8 cellular contexts compared by ENCODE assay signal in the genomic region with DNA sequence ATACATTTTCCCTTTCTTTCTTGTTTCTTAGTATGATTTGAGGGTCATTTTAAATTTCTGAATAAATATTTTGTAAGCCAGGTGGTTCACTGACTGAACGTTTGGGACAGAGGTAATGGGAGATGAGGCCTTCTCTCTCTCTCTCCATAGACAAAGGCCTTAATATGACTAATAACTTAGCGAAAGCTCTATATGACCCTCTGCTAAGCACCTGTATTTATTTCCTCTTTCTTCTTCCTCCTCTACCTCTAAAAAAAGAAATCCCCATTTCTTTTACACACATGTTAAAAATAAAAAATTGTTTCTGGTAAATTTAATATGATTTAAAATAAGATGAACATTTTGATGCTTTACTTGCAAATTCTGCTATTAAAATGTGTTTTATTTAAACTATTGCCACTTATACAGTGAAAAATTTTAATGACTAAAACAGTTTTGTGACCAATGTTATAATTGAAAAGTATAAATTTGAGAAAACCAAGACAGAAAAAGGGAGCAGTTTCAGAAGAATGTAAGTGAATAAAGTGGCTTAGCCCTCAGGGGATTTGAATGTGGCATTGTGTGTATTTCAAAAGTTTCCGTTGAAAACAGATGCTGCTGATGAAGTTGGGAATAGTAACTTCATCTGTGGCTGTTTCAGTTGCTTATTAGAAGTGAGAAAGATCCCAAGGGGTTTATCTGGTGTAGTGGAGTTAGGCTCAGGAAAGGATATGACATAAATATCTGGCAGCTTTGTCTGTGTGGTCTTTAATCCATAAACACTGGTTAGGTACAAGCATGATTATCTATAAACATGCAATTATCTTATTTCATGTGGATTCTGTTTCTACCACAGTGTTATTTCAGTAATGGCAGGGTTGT.
DNase-seq lines count a peak whose midpoint lies in the region; ATAC-seq and TF ChIP-seq lines count a peak whose summit lies in the region.

No MANE protein-coding gene starts in this region.

- H3K27me3 Mint-ChIP-seq in nephron progenitor cell (ENCODE audit: low read depth, poor library complexity): no peaks in the 10 kb centered on the region

- H3K4me3 ChIP-seq in Loucy (ENCODE audit: low read length, poor library complexity, severe bottlenecking) (peak overlapping the region; percentile 64), fibroblast of villous mesenchyme (ENCODE audit: low read depth, low read length) (no peak overlapping the region), suprapubic skin (no peak overlapping the region)

- H3K9me2 ChIP-seq in Loucy (replicated peaks; ENCODE audit: low read depth, low read length): no peaks in the 10 kb centered on the region

- H3K36me3 Mint-ChIP-seq in nephron progenitor cell (ENCODE audit: low read depth): peaks cover 5% of the 10 kb centered on the region

- H3K9me3 Mint-ChIP-seq in nephron progenitor cell: no peaks in the 10 kb centered on the region

- WGBS in suprapubic skin: 67% methylated on average over 3 of the region's 3 CpGs

- in situ Hi-C loops in GM13976 (cut with MboI; ENCODE audit: low sequenced_read_pairs, unreplicated experiment): no loop called here

- no peak overlapping the region for H3K27ac Mint-ChIP-seq in nephron progenitor cell

- H3K4me1 ChIP-seq in Loucy (ENCODE audit: insufficient read depth, low read length, poor library complexity, severe bottlenecking) (peaks cover 86% of the 10 kb centered on the region), suprapubic skin (peaks cover 22% of the 10 kb centered on the region)

- H3F3A ChIP-seq in Loucy (ENCODE audit: low read depth): peaks cover 13% of the 10 kb centered on the region; the same call in 1 of the 2 replicates

- ATAC-seq in GM21576 (IDR thresholded peaks at IDR 0.05; ENCODE audit: unreplicated experiment) (peak; percentile 54), HG03521 (IDR thresholded peaks at IDR 0.05; ENCODE audit: unreplicated experiment) (no peak)

- H3K79me2 ChIP-seq in Loucy (ENCODE audit: insufficient read depth, low read length): peaks cover 85% of the 10 kb centered on the region

- TF ChIP-seq EP300 in suprapubic skin (IDR thresholded peaks at IDR 0.05): no peak

- TF ChIP-seq POLR2A in suprapubic skin (IDR thresholded peaks at IDR 0.05): no peak

- peak overlapping the region; percentile 75 for H3K4me2 ChIP-seq in Loucy (ENCODE audit: low read depth, low read length, poor library complexity, severe bottlenecking)

- no peak overlapping the region for H3K4me3 Mint-ChIP-seq in nephron progenitor cell

- no peak overlapping the region for H3K27ac ChIP-seq in suprapubic skin

- H3K9ac ChIP-seq in Loucy (ENCODE audit: low read depth, low read length, poor library complexity, severe bottlenecking): peak overlapping the region; percentile 75

- no peak for TF ChIP-seq CTCF in GM13976 (IDR thresholded peaks at IDR 0.05; ENCODE audit: borderline replicate concordance, control extremely low read depth, extremely low read depth, insufficient read depth, missing control alignments)
- no peak for TF ChIP-seq CTCF in Loucy (conservative IDR thresholded peaks at IDR 0.05; ENCODE audit: low read length)
- no peak for TF ChIP-seq CTCF in fibroblast of villous mesenchyme (IDR thresholded peaks at IDR 0.05; ENCODE audit: insufficient read depth, low read depth, low read length)
- no peak for TF ChIP-seq CTCF in suprapubic skin (IDR thresholded peaks at IDR 0.05)
- no peak for TF ChIP-seq CTCF in nephron progenitor cell (IDR thresholded peaks at IDR 0.05)

- H3K36me3 ChIP-seq in Loucy (ENCODE audit: insufficient read depth, low read length) (no peaks in the 10 kb centered on the region), suprapubic skin (no peaks in the 10 kb centered on the region)

- no peak overlapping the region for H2AFZ ChIP-seq in Loucy (ENCODE audit: low read length)

- H4K20me1 ChIP-seq in Loucy (ENCODE audit: insufficient read depth, low read length, poor library complexity, severe bottlenecking): no peaks in the 10 kb centered on the region

- no peaks in the 10 kb centered on the region for H3K9me3 ChIP-seq in Loucy (ENCODE audit: insufficient read depth, low read depth, low read length)
- H3K9me3 ChIP-seq in suprapubic skin: no peaks in the 10 kb centered on the region

- peak; percentile 39 for DNase-seq in GM13976 (ENCODE audit: low spot score)
- peak; percentile 45 for DNase-seq in fibroblast of villous mesenchyme (ENCODE audit: low read depth)
- DNase-seq in suprapubic skin (ENCODE audit: low spot score in 2 of 2): no peak
- no peak for DNase-seq in nephron progenitor cell
- no peak for DNase-seq in T-helper 2 cell

- H3K27me3 ChIP-seq in Loucy (ENCODE audit: insufficient read depth, low read length, poor library complexity, severe bottlenecking): no peaks in the 10 kb centered on the region
- no peaks in the 10 kb centered on the region for H3K27me3 ChIP-seq in suprapubic skin

- no peaks in the 10 kb centered on the region for H3K4me1 Mint-ChIP-seq in nephron progenitor cell

Comparison
In these comparisons a context has a peak if more than half of its experiments do, and no peak if none do; other contexts are left out.
1. DNase-seq: peak in GM13976 (single experiment) and fibroblast of villous mesenchyme (single experiment); none in suprapubic skin (0 of 2), nephron progenitor cell (single experiment) and T-helper 2 cell (0 of 5).